22 cellular contexts compared by ENCODE assay signal in the genomic region with DNA sequence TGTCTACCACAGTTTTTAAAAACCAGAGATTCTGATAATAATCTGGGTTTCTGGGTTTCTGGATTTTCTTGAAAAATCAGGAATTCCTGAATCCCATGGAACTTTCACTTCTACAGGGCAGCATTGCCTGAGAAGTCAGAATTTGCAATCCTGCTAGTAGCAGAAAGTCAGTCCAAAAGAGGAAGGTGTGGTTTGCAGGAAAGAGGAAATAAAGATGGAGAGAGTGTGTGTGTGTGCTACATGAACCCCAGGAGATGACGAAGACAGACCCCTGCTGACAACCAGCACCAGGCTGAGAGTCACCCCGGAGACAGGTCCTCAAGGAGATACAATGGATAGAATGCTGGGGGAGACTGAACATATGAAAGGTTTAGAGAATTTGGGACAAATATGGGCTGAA. TPM values are rescaled to one million over a fixed set of nuclear protein-coding genes. Genes with fewer than 3 reads are reported as not detected.
A peak's percentile ranks its signal among the peaks of the same experiment; 100 is the strongest.
DNase-seq lines count a peak whose midpoint lies in the region; ATAC-seq and TF ChIP-seq lines count a peak whose summit lies in the region.
"Had no signal": no experiment of that assay in that cellular context is flagged by ENCODE, and none has a peak within 500 bp of the region (broad histone marks: within the 10 kb centered on the region; RNA-seq: fewer than 3 reads in every experiment).

No MANE protein-coding gene starts in this region.

- H3K27ac ChIP-seq in heart right ventricle (peak overlapping the region in 1 of 10 donors; percentile 68), upper lobe of right lung (no peak overlapping the region), OCI-LY7 (ENCODE audit: low read depth, low read length, poor library complexity, severe bottlenecking) (no peak overlapping the region)
- H3K27ac ChIP-seq: epithelial cell of prostate, GM23248, RWPE1 had no signal

- no peak for DNase-seq in heart right ventricle
- DNase-seq in Right ventricle myocardium superior = no peak
- peak; percentile 98 for DNase-seq in SIG-M5 treated with dmso at 0.1 percent for 504 hours (lab: John Stamatoyannopoulos, UW; ENCODE audit: unreplicated experiment)
- peak; percentile 50 for DNase-seq in globus pallidus (ENCODE audit: low spot score)
- DNase-seq in upper lobe of right lung = no peak
- DNase-seq in OCI-LY7 (ENCODE audit: low spot score) = no peak
- no peak for DNase-seq in HAP-1 (ENCODE audit: low spot score in 2 of 2)
- DNase-seq in foreskin fibroblast = no peak
- DNase-seq: activated CD4-positive, alpha-beta T cell treated with anti-CD3 and anti-CD28 coated beads, Interleukin-2, amount 50 U/mL, for 4 hours; activated T-cell treated with anti-CD3 and anti-CD28 coated beads, Interleukin-2, amount 50 U/mL, for 72 hours; COR-L47; GM23248; IMR-90; kidney glomerular epithelial cell; NCI-H526; nephron progenitor cell; stimulated activated naive CD4-positive, alpha-beta T cell treated with Interleukin-2 at 50 U/mL for 16 hours; T-helper 9 cell had no signal

- no peak overlapping the region for H2AFZ ChIP-seq in OCI-LY7 (ENCODE audit: low read length)
- H2AFZ ChIP-seq: GM23248 had no signal

- CTCF ChIA-PET in OCI-LY7 (lab: Charles Lee; ENCODE audit: unreplicated experiment) = no interaction called here

- H3K4me2 ChIP-seq in OCI-LY7 (ENCODE audit: low read length) = no peak overlapping the region

- 60 to 63% methylated on average over 2 of the region's 2 CpGs for WGBS in heart right ventricle, 2 donors

- no peaks in the 10 kb centered on the region for H3K9me2 ChIP-seq in OCI-LY7 (ENCODE audit: insufficient read depth, low read length)

- no TSS peak for BruUV-seq in OCI-LY7 (replicated peaks; lab: Mats Ljungman, UMichigan)

- peaks cover 0 to 2% (median 0%) of the 10 kb centered on the region in 7 donors for H3K27me3 ChIP-seq in heart right ventricle
- no peaks in the 10 kb centered on the region for H3K27me3 ChIP-seq in upper lobe of right lung
- H3K27me3 ChIP-seq in HAP-1 (ENCODE audit: low read depth) = no peaks in the 10 kb centered on the region

- POLR2A ChIA-PET in OCI-LY7 (lab: Charles Lee) = interaction anchor here (1.2 kb wide), 1 partner anchor 46 kb away, joined by 6 read pairs; no protein-coding TSS in a partner anchor

- no peak for TF ChIP-seq CTCF in heart right ventricle (IDR thresholded peaks at IDR 0.05)
- TF ChIP-seq CTCF in upper lobe of right lung (IDR thresholded peaks at IDR 0.05) = no peak
- TF ChIP-seq CTCF in OCI-LY7 (conservative IDR thresholded peaks at IDR 0.05; ENCODE audit: low read length) = no peak
- TF ChIP-seq CTCF in foreskin fibroblast (IDR thresholded peaks at IDR 0.05; ENCODE audit: low read depth, low read length) = no peak

- H3K4me3 ChIP-seq in heart right ventricle (no peak overlapping the region), upper lobe of right lung (no peak overlapping the region), OCI-LY7 (ENCODE audit: low read depth, low read length, poor library complexity, severe bottlenecking) (no peak overlapping the region), HAP-1 (no peak overlapping the region), foreskin fibroblast (ENCODE audit: low read depth in 1 of 2, low read length in 2 of 2) (no peak overlapping the region)
- H3K4me3 ChIP-seq: GM23248 had no signal

- no peaks in the 10 kb centered on the region for H3K79me2 ChIP-seq in OCI-LY7 (ENCODE audit: insufficient read depth, low read depth, low read length)

- in situ Hi-C loops in HAP-1 (cut with MboI; ENCODE audit: low sequenced_read_pairs) = no loop called here

- H3K36me3 ChIP-seq in heart right ventricle (no peaks in the 10 kb centered on the region), upper lobe of right lung (no peaks in the 10 kb centered on the region), OCI-LY7 (ENCODE audit: insufficient read depth, low read length) (no peaks in the 10 kb centered on the region), HAP-1 (replicated peaks) (no peaks in the 10 kb centered on the region)

- peak in 6 of 8 donors; percentile 64 to 79 (median 75) for ATAC-seq in heart right ventricle
- ATAC-seq in Right ventricle myocardium superior (ENCODE audit: poor library complexity) = no peak
- ATAC-seq in upper lobe of right lung = peak; percentile 92
- ATAC-seq: activated T-cell treated with anti-CD3 and anti-CD28 coated beads, Interleukin-2, amount 50 U/mL, for 72 hours had no signal

- peaks cover 0 to 36% (median 0%) of the 10 kb centered on the region in 9 donors for H3K4me1 ChIP-seq in heart right ventricle
- peaks cover 6% of the 10 kb centered on the region for H3K4me1 ChIP-seq in upper lobe of right lung
- no peaks in the 10 kb centered on the region for H3K4me1 ChIP-seq in OCI-LY7 (ENCODE audit: insufficient read depth, low read length, poor library complexity, severe bottlenecking)
- no peaks in the 10 kb centered on the region for H3K4me1 ChIP-seq in HAP-1

- intact Hi-C loops in heart right ventricle (cut with DNase I) = no loop called here
- intact Hi-C loops in Right ventricle myocardium superior (cut with DNase I) = no loop called here
- intact Hi-C loops in upper lobe of right lung (cut with DNase I) = no loop called here
- intact Hi-C loops in OCI-LY7 (cut with micrococcal nuclease; ENCODE audit: unreplicated experiment) = no loop called here

- peaks cover 0 to 9% (median 0%) of the 10 kb centered on the region in 11 donors for H3K9me3 ChIP-seq in heart right ventricle
- no peaks in the 10 kb centered on the region for H3K9me3 ChIP-seq in upper lobe of right lung
- H3K9me3 ChIP-seq in OCI-LY7 (ENCODE audit: low read length) = peaks cover 9% of the 10 kb centered on the region; the same call in 1 of the 2 replicates
- H3K9me3 ChIP-seq in HAP-1 = no peaks in the 10 kb centered on the region; the same call in 1 of the 2 replicates

- no peaks in the 10 kb centered on the region for H4K20me1 ChIP-seq in OCI-LY7 (ENCODE audit: insufficient read depth, low read length)

RNA-seq across cellular contexts. Expression of a gene that starts 44.9 kb away (rescaled TPM):
- total RNA-seq in heart right ventricle = under 1 TPM in 4 of 10 donors, not detected in 6; 0.06 to 0.17 (median 0.10) TPM
- not detected for polyA plus RNA-seq in heart right ventricle
- not detected for total RNA-seq in Right ventricle myocardium superior
- 0.43 TPM for total RNA-seq in upper lobe of right lung
- total RNA-seq in OCI-LY7 (2014; rRNA removed; shearing (Covaris generic)) = not detected in 2 replicates
- total RNA-seq in OCI-LY7 (2022) = not detected in 2 replicates
- total RNA-seq: activated T-cell treated with anti-CD3 and anti-CD28 coated beads, Interleukin-2, amount 50 U/mL, for 72 hours; G401; GM23248; IMR-90; ureter had no signal
- polyA plus RNA-seq: GM23248, IMR-90 had no signal

RNA-seq across cellular contexts. Expression of a gene that starts 56.8 kb away (rescaled TPM):
- total RNA-seq in heart right ventricle (10 to 100 TPM in 1 of 10 donors, 1 to 10 TPM in 9; 1.4 to 13.2 (median 3.8) TPM), Right ventricle myocardium superior (3.5 TPM), upper lobe of right lung (35.3 TPM), OCI-LY7 (2022) (36.5 and 37.9 TPM in 2 replicates)
- polyA plus RNA-seq in heart right ventricle = 1 to 10 TPM; 1.6 to 1.9 TPM
- 30.0 and 30.5 TPM in 2 replicates for total RNA-seq in OCI-LY7 (2014; rRNA removed; shearing (Covaris generic))

Comparison
In these comparisons a context has a peak if more than half of its experiments do, and no peak if none do; other contexts are left out.
1. DNase-seq: peak in SIG-M5 treated with dmso at 0.1 percent for 504 hours (single experiment) and globus pallidus (single experiment); none in heart right ventricle (0 of 2), Right ventricle myocardium superior (single experiment), upper lobe of right lung (single experiment), OCI-LY7 (single experiment), HAP-1 (0 of 2) and foreskin fibroblast (0 of 2).